In genomic region chr9:16651445-16651964, GRCh38 we compare ENCODE assay signal across 1 cellular context.
TF ChIP-seq lines count a peak whose summit lies in the region.

No MANE protein-coding gene starts in this region.

TF ChIP-seq in WTC11, 78 proteins besides CTCF, POLR2A, EP300 and RAD21 (continued from another document):
- TF ChIP-seq PRDM15 (CRISPR knock-in tag; IDR thresholded peaks at IDR 0.05), result no peak
- no peak for TF ChIP-seq CBFB (CRISPR knock-in tag; IDR thresholded peaks at IDR 0.05; ENCODE audit: low read depth)
- TF ChIP-seq, protein P1, sequence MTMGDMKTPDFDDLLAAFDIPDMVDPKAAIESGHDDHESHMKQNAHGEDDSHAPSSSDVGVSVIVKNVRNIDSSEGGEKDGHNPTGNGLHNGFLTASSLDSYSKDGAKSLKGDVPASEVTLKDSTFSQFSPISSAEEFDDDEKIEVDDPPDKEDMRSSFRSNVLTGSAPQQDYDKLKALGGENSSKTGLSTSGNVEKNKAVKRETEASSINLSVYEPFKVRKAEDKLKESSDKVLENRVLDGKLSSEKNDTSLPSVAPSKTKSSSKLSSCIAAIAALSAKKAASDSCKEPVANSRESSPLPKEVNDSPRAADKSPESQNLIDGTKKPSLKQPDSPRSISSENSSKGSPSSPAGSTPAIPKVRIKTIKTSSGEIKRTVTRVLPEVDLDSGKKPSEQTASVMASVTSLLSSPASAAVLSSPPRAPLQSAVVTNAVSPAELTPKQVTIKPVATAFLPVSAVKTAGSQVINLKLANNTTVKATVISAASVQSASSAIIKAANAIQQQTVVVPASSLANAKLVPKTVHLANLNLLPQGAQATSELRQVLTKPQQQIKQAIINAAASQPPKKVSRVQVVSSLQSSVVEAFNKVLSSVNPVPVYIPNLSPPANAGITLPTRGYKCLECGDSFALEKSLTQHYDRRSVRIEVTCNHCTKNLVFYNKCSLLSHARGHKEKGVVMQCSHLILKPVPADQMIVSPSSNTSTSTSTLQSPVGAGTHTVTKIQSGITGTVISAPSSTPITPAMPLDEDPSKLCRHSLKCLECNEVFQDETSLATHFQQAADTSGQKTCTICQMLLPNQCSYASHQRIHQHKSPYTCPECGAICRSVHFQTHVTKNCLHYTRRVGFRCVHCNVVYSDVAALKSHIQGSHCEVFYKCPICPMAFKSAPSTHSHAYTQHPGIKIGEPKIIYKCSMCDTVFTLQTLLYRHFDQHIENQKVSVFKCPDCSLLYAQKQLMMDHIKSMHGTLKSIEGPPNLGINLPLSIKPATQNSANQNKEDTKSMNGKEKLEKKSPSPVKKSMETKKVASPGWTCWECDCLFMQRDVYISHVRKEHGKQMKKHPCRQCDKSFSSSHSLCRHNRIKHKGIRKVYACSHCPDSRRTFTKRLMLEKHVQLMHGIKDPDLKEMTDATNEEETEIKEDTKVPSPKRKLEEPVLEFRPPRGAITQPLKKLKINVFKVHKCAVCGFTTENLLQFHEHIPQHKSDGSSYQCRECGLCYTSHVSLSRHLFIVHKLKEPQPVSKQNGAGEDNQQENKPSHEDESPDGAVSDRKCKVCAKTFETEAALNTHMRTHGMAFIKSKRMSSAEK (CRISPR knock-in tag; IDR thresholded peaks at IDR 0.05; ENCODE audit: borderline replicate concordance), result no peak
- no peak for TF ChIP-seq RELA (CRISPR knock-in tag; IDR thresholded peaks at IDR 0.05; ENCODE audit: borderline replicate concordance)
- no peak for TF ChIP-seq ARID4B (CRISPR knock-in tag; IDR thresholded peaks at IDR 0.05; ENCODE audit: borderline replicate concordance)
- TF ChIP-seq, protein P2, sequence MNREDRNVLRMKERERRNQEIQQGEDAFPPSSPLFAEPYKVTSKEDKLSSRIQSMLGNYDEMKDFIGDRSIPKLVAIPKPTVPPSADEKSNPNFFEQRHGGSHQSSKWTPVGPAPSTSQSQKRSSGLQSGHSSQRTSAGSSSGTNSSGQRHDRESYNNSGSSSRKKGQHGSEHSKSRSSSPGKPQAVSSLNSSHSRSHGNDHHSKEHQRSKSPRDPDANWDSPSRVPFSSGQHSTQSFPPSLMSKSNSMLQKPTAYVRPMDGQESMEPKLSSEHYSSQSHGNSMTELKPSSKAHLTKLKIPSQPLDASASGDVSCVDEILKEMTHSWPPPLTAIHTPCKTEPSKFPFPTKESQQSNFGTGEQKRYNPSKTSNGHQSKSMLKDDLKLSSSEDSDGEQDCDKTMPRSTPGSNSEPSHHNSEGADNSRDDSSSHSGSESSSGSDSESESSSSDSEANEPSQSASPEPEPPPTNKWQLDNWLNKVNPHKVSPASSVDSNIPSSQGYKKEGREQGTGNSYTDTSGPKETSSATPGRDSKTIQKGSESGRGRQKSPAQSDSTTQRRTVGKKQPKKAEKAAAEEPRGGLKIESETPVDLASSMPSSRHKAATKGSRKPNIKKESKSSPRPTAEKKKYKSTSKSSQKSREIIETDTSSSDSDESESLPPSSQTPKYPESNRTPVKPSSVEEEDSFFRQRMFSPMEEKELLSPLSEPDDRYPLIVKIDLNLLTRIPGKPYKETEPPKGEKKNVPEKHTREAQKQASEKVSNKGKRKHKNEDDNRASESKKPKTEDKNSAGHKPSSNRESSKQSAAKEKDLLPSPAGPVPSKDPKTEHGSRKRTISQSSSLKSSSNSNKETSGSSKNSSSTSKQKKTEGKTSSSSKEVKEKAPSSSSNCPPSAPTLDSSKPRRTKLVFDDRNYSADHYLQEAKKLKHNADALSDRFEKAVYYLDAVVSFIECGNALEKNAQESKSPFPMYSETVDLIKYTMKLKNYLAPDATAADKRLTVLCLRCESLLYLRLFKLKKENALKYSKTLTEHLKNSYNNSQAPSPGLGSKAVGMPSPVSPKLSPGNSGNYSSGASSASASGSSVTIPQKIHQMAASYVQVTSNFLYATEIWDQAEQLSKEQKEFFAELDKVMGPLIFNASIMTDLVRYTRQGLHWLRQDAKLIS (CRISPR knock-in tag; IDR thresholded peaks at IDR 0.05; ENCODE audit: borderline replicate concordance), result no peak
